In genomic region chr13:86006317-86006716, GRCh38 we compare ENCODE assay signal across 27 cellular contexts.
"Had no signal": no experiment of that assay in that cellular context is flagged by ENCODE, and none has a peak within 500 bp of the region (broad histone marks: within the 10 kb centered on the region; RNA-seq: fewer than 3 reads in every experiment).

No MANE protein-coding gene starts in this region.

- H3K9me3 ChIP-seq: ascending aorta had no signal

- H3K4me3 ChIP-seq: ascending aorta, K562 had no signal

- H3K36me3 ChIP-seq: ascending aorta, WERI-Rb-1 had no signal

- H3K4me1 ChIP-seq: ascending aorta had no signal

- DNase-seq: activated CD4-positive, alpha-beta memory T cell treated with anti-CD3 and anti-CD28 coated beads, Interleukin-2, amount 10 ng/mL, durations not matched to agents 7 days and 5 days; activated CD4-positive, alpha-beta T cell treated with anti-CD3 and anti-CD28 coated beads for 1 hour; activated CD4-positive, alpha-beta T cell treated with anti-CD3 and anti-CD28 coated beads for 48 hours; activated CD4-positive, CD25-positive, alpha-beta regulatory T cell; activated CD8-positive, alpha-beta memory T cell treated with anti-CD3 and anti-CD28 coated beads for 24 hours; activated CD8-positive, alpha-beta memory T cell treated with anti-CD3 and anti-CD28 coated beads, Interleukin-2, amount 10 ng/mL, durations not matched to agents 7 days and 5 days; activated CD8-positive, alpha-beta memory T cell treated with anti-CD3 and anti-CD28 coated beads, Interleukin-2, amount 50 U/mL, for 48 hours; activated effector memory CD4-positive, alpha-beta T cell treated with Interleukin-2 at 50 U/mL for 16 hours; activated naive CD4-positive, alpha-beta T cell treated with anti-CD3 and anti-CD28 coated beads, Interleukin-2, amount 10 ng/mL, durations not matched to agents 7 days and 5 days; activated naive CD8-positive, alpha-beta T cell treated with anti-CD3 and anti-CD28 coated beads, Interleukin-2, amount 50 U/mL, for 24 hours; activated T-cell treated with anti-CD3 and anti-CD28 coated beads, Interleukin-2, amount 50 U/mL, for 48 hours; amniotic stem cell; NCI-H1048; NCI-H1105 treated with DMSO at 0.1 percent for 48 hours; NCI-H1436; NCI-H1694; NCI-H1930; NCI-H2081 treated with DMSO at 0.1 percent for 48 hours; NCI-H345; NCI-H524 treated with DMSO at 0.1 percent for 48 hours; SIG-M5; T-cell; T-helper 17 cell; WERI-Rb-1 had no signal

- H3K27ac ChIP-seq: ascending aorta, RWPE1, WERI-Rb-1 had no signal

- H3K27me3 ChIP-seq: ascending aorta had no signal
